ENCODE assay signal across 13 cellular contexts in genomic region chr12:100344351-100344750, GRCh38. TPM values are rescaled to one million over a fixed set of nuclear protein-coding genes. Genes with fewer than 3 reads are reported as not detected.
"Had no signal": no experiment of that assay in that cellular context is flagged by ENCODE, and none has a peak within 500 bp of the region (broad histone marks: within the 10 kb centered on the region; RNA-seq: fewer than 3 reads in every experiment).

No MANE protein-coding gene starts in this region.

RNA-seq across cellular contexts. Expression of gene SLC17A8, which starts 12.5 kb away (rescaled TPM):
- total RNA-seq: activated B cell treated with CpG ODN at 0.5 μM for 24 hours; activated CD4-positive, alpha-beta memory T cell treated with anti-CD3 and anti-CD28 coated beads for 36 hours; activated CD4-positive, alpha-beta memory T cell treated with anti-CD3 and anti-CD28 coated beads, Interleukin-2, amount 10 ng/mL, durations not matched to agents 7 days and 5 days; activated CD4-positive, alpha-beta T cell treated with anti-CD3 and anti-CD28 coated beads for 36 hours; activated CD4-positive, alpha-beta T cell treated with anti-CD3 and anti-CD28 coated beads, Interleukin-2, amount 10 ng/mL, durations not matched to agents 7 days and 5 days; activated CD8-positive, alpha-beta memory T cell treated with anti-CD3 and anti-CD28 coated beads for 36 hours; activated CD8-positive, alpha-beta memory T cell treated with anti-CD3 and anti-CD28 coated beads, Interleukin-2, amount 10 ng/mL, durations not matched to agents 7 days and 5 days; activated CD8-positive, alpha-beta T cell treated with anti-CD3 and anti-CD28 coated beads for 36 hours; activated CD8-positive, alpha-beta T cell treated with anti-CD3 and anti-CD28 coated beads, Interleukin-2, amount 10 ng/mL, durations not matched to agents 7 days and 5 days; T-cell; T-helper 1 cell treated with Interleukin-12 subunit alpha and Interleukin-12 subunit beta and Interleukin-4 antibody, amounts not matched to agents 30 ng/mL and 1 ng/mL, for 36 hours; T-helper 17 cell; T-helper 2 cell treated with Interferon-gamma antibody and Interleukin-4, amounts not matched to agents 100 ng/mL and 5 ng/mL, for 36 hours had no signal
